In the genomic region with DNA sequence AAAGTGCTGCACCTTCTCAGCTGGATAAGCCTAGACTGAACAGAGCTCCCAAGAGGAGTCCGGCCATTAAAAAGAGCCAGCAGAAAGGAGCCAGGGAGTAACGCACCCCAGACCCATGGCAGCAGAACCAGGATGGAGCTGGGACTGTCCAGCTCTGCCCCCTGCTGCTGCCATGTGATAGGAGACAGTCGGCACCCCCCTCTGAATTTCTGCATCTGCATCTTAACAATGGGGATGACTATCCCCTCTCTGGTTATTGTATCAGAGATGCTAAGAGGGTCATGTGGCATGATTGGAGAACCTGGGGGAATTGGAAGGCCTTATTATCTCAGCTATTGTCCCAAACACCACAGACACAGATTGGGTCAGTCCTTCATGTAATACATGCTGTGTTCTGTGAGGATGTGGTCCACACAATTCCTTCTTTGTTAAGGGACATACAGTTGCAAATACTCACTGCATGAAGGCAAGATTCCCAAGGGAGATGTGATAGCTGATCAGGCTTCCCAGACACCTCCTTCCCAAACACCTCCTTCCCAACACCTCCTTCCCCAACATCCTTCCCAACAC, we compare ENCODE assay signal across 1 cellular context.
TF ChIP-seq lines count a peak whose summit lies in the region.

No MANE protein-coding gene starts in this region.

TF ChIP-seq in WTC11, 78 proteins besides CTCF, POLR2A, EP300 and RAD21:
- TF ChIP-seq, protein P1, sequence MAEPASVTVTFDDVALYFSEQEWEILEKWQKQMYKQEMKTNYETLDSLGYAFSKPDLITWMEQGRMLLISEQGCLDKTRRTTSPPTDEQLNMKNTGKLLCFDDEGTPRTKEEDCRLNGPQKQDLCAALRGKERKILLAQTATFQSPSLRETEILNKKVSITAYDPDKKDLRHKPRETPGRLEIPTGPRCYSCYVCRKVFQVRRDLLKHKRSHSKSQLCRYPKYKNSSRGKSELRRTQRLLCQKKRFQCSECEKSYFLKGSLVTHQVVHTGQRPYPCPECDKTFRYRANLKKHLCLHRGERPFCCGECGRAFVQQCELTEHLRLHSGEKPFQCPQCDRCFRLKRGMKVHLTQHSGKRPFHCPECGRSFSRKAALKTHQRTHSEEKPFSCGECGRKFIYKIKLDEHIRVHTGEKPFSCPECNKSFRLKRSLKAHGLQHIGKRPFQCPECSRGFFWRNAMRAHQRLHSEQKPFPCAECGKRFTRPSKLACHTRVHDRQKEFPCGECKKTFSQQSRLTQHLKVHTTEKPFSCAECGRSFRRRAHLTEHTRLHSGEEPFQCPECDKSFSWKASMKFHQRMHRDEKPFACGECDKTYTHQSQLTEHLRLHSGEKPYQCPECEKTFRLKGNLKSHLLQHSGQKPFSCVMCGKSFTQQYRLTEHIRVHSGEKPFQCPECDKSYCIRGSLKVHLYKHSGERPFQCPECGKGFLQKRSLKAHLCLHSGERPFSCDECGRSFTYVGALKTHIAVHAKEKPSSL (CRISPR knock-in tag; conservative IDR thresholded peaks at IDR 0.05) = no peak
